In the genomic region with DNA sequence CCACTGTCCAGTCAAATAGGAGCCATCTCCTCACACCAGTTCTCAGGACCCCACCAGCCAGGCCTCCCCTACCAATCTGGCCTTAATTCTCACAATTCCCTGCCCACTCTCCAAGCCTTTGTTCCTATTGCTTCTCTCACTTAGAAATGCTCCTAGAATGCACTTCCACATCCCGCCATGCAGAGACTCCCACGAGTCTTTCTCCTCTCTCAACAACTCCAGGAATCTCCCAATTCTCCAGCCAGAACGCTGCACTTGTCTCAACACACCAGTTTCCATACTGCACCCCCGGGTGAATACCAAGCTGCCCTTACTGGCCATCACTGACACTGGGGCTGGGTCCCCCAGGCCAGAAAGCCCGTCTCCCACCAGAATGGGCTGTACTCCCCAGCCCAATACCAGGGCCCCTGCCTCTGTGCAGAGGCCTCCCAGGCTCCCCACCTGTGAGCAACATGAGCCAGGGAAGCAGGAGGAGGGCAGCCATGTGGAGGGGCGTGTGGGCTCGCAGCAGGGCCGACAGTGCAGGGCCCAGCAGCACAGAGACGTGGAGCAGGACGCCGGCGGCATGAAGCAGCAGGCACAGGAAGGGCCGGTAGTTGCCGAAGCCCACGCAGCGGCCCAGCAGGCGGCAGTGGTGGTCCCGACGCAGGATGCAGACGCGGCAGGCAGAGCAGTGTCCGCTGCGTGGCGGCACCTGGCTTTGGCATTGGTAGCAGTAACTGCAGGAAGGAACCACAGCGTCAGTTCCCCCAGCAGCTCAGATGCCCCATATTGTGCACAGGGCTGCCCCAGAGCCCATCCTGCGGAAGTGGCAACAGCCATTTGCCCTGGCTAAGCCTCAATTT, we compare ENCODE assay signal across 6 cellular contexts. TPM values are rescaled to one million over a fixed set of nuclear protein-coding genes. Genes with fewer than 3 reads are reported as not detected.
DNase-seq lines count a peak whose midpoint lies in the region; ATAC-seq and TF ChIP-seq lines count a peak whose summit lies in the region.

No MANE protein-coding gene starts in this region.

- peak overlapping the region; percentile 70 for H3K27ac ChIP-seq in lower lobe of right lung

- no peaks in the 10 kb centered on the region for H3K9me3 Mint-ChIP-seq in IgD-negative memory B cell

- peaks cover 24 to 29% (median 24%) of the 10 kb centered on the region in 3 donors for H3K4me1 Mint-ChIP-seq in IgD-negative memory B cell

- intact Hi-C loops in lower lobe of right lung (cut with DNase I) = no loop called here

- H3K27me3 Mint-ChIP-seq in IgD-negative memory B cell = no peaks in the 10 kb centered on the region

- peak; percentile 53 for TF ChIP-seq CTCF in lower lobe of right lung (IDR thresholded peaks at IDR 0.05)

- peak overlapping the region; percentile 89 to 95 (median 93) for H3K27ac Mint-ChIP-seq in IgD-negative memory B cell

- H3K4me3 ChIP-seq in lower lobe of right lung = peak overlapping the region; percentile 17

- H3K36me3 Mint-ChIP-seq in IgD-negative memory B cell = peaks cover 6% of the 10 kb centered on the region

- peaks cover 39% of the 10 kb centered on the region for H3K4me1 ChIP-seq in lower lobe of right lung

- ATAC-seq in lower lobe of right lung = no peak
- ATAC-seq in GM18519 (IDR thresholded peaks at IDR 0.05; ENCODE audit: low FRiP score, unreplicated experiment) = no peak
- no peak for ATAC-seq in HG02623 (IDR thresholded peaks at IDR 0.05; ENCODE audit: unreplicated experiment)

- DNase-seq in activated gamma-delta T cell treated with anti-CD3 and anti-CD28 coated beads, Interleukin-2, amount 50 U/mL, for 16 hours (ENCODE audit: low read depth) = peak; percentile 49
- DNase-seq in lower lobe of right lung (peak; percentile 66), 8988T (no peak)

- H3K27me3 ChIP-seq in lower lobe of right lung (ENCODE audit: low read depth) = no peaks in the 10 kb centered on the region

- H3K4me3 Mint-ChIP-seq in IgD-negative memory B cell = peak overlapping the region; percentile 59 to 92 (median 88)

- peaks cover 48% of the 10 kb centered on the region for H3K36me3 ChIP-seq in lower lobe of right lung

- no peaks in the 10 kb centered on the region for H3K9me3 ChIP-seq in lower lobe of right lung

RNA-seq across cellular contexts. Expression of gene ZDHHC24, which starts 2.4 kb away (rescaled TPM):
- polyA plus RNA-seq in IgD-negative memory B cell = 21.6 TPM
- 14.9 TPM for total RNA-seq in lower lobe of right lung

RNA-seq across cellular contexts. Expression of gene ACTN3, which starts 3.2 kb away (rescaled TPM):
- not detected for polyA plus RNA-seq in IgD-negative memory B cell
- 0.24 TPM for total RNA-seq in lower lobe of right lung

RNA-seq across cellular contexts. Expression of gene CTSF, which starts 24.9 kb away (rescaled TPM):
- polyA plus RNA-seq in IgD-negative memory B cell = 7.0 TPM
- 31.2 TPM for total RNA-seq in lower lobe of right lung

RNA-seq across cellular contexts. Expression of gene BBS1, which starts 33.0 kb away (rescaled TPM):
- 10.3 TPM for polyA plus RNA-seq in IgD-negative memory B cell
- total RNA-seq in lower lobe of right lung = 41.4 TPM

RNA-seq across cellular contexts. Expression of gene CCDC87, which starts 49.4 kb away (rescaled TPM):
- polyA plus RNA-seq in IgD-negative memory B cell = not detected
- total RNA-seq in lower lobe of right lung = 0.50 TPM
